15 cellular contexts compared by ENCODE assay signal in the genomic region with DNA sequence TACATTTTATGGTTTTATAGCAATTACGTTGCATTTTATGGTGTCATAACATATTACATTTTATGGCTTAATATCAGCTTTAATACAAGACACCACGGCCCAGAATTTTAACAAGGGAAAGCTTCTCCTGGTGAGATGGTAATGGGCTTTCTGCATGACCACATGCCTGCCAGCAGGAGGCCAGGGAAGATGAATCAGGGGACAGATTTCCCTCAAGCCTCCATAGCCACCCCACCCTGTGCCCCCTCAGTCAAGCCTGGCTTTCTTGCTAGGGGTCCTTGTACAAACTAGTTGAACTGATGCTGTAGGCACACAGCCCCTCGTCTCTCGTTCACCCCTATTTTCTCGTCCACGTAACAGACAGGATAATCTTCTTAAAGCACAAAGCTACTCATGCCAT. TPM values are rescaled to one million over a fixed set of nuclear protein-coding genes. Genes with fewer than 3 reads are reported as not detected.
DNase-seq lines count a peak whose midpoint lies in the region; ATAC-seq and TF ChIP-seq lines count a peak whose summit lies in the region.
"Had no signal": no experiment of that assay in that cellular context is flagged by ENCODE, and none has a peak within 500 bp of the region (broad histone marks: within the 10 kb centered on the region; RNA-seq: fewer than 3 reads in every experiment).

No MANE protein-coding gene starts in this region.

- H3K9me3 Mint-ChIP-seq in endothelial cell (ENCODE audit: unreplicated experiment) (no peaks in the 10 kb centered on the region), progenitor cell of endocrine pancreas (ENCODE audit: low read depth) (no peaks in the 10 kb centered on the region)

- ATAC-seq in T-helper 17 cell, result no peak
- ATAC-seq: left lobe of liver had no signal

- peaks cover 10% of the 10 kb centered on the region for H3K27me3 Mint-ChIP-seq in endothelial cell (ENCODE audit: unreplicated experiment)
- peaks cover 18% of the 10 kb centered on the region for H3K27me3 Mint-ChIP-seq in progenitor cell of endocrine pancreas
- H3K27me3 Mint-ChIP-seq in T-helper 17 cell, result no peaks in the 10 kb centered on the region

- H3K4me3 ChIP-seq in NB4 (ENCODE audit: low read depth, low read length), result no peak overlapping the region
- H3K4me3 ChIP-seq: tibial nerve had no signal

- H3K4me1 Mint-ChIP-seq in endothelial cell (ENCODE audit: unreplicated experiment), result peaks cover 19% of the 10 kb centered on the region
- peaks cover 12% of the 10 kb centered on the region for H3K4me1 Mint-ChIP-seq in progenitor cell of endocrine pancreas (ENCODE audit: low read depth)
- H3K4me1 Mint-ChIP-seq in T-helper 17 cell, result no peaks in the 10 kb centered on the region

- peaks cover 5% of the 10 kb centered on the region for H3K36me3 Mint-ChIP-seq in endothelial cell (ENCODE audit: low read depth, unreplicated experiment)
- no peaks in the 10 kb centered on the region for H3K36me3 Mint-ChIP-seq in progenitor cell of endocrine pancreas (ENCODE audit: insufficient read depth)
- H3K36me3 Mint-ChIP-seq in T-helper 17 cell (ENCODE audit: low read depth), result no peaks in the 10 kb centered on the region

- peak; percentile 16 for DNase-seq in NCI-H146 (lab: John Stamatoyannopoulos, UW)
- DNase-seq in NCI-H146 treated with DMSO at 0.1 percent for 48 hours (lab: John Stamatoyannopoulos, UW; ENCODE audit: unreplicated experiment), result no peak
- no peak for DNase-seq in NB4 (ENCODE audit: low read depth)
- peak; percentile 35 for DNase-seq in endothelial cell (ENCODE audit: low spot score)
- no peak for DNase-seq in progenitor cell of endocrine pancreas (ENCODE audit: low spot score, unreplicated experiment)
- no peak for DNase-seq in OCI-M1 (lab: John Stamatoyannopoulos, UW)
- no peak for DNase-seq in SKM-1 (lab: John Stamatoyannopoulos, UW; ENCODE audit: unreplicated experiment)
- no peak for DNase-seq in T-helper 17 cell
- DNase-seq: cortex of kidney, foreskin fibroblast, MM.1S, NCI-H446 treated with DMSO at 0.1 percent for 48 hours had no signal

- peak; percentile 23 for TF ChIP-seq CTCF in NB4 (IDR thresholded peaks at IDR 0.05; ENCODE audit: low read depth, low read length)
- TF ChIP-seq CTCF in endothelial cell (IDR thresholded peaks at IDR 0.05; ENCODE audit: unreplicated experiment), result peak; percentile 59
- peak; percentile 62 for TF ChIP-seq CTCF in progenitor cell of endocrine pancreas (IDR thresholded peaks at IDR 0.05; ENCODE audit: unreplicated experiment)

- H3K27ac Mint-ChIP-seq in endothelial cell (ENCODE audit: unreplicated experiment) (no peak overlapping the region), progenitor cell of endocrine pancreas (no peak overlapping the region), T-helper 17 cell (no peak overlapping the region)

- no peak for TF ChIP-seq POLR2A in NB4 (IDR thresholded peaks at IDR 0.05; ENCODE audit: extremely low read depth, insufficient read length)

- no peaks in the 10 kb centered on the region for H3K9me3 ChIP-seq in T-helper 17 cell (ENCODE audit: control insufficient read depth, low read length, poor library complexity, severe bottlenecking)
- H3K9me3 ChIP-seq: neutrophil had no signal

- H3K4me3 Mint-ChIP-seq in endothelial cell (ENCODE audit: unreplicated experiment) (no peak overlapping the region), progenitor cell of endocrine pancreas (ENCODE audit: low read depth) (no peak overlapping the region), T-helper 17 cell (no peak overlapping the region)

RNA-seq across cellular contexts. Expression of a gene that starts 56.6 kb away (rescaled TPM):
- 2.7 TPM for total RNA-seq in endothelial cell (ENCODE audit: unreplicated experiment)
- 37.9 and 38.7 TPM in 2 replicates for total RNA-seq in progenitor cell of endocrine pancreas
- not detected for total RNA-seq in T-helper 17 cell

Comparison
In these comparisons a context has a peak if more than half of its experiments do, and no peak if none do; other contexts are left out.
1. DNase-seq: peak in NCI-H146 (single experiment) and endothelial cell (single experiment); none in NCI-H146 treated with DMSO at 0.1 percent for 48 hours (single experiment), NB4 (single experiment), progenitor cell of endocrine pancreas (single experiment), OCI-M1 (single experiment), SKM-1 (single experiment) and T-helper 17 cell (0 of 3).
2. RNA of a gene that starts 56.6 kb away (total RNA-seq): 37.9 to 38.7 TPM in progenitor cell of endocrine pancreas; 2.7 TPM in endothelial cell (single experiment) and not detected in T-helper 17 cell; every median in the first group is over 10 times any median in the second.
3. Peak in every context shown above with its lines, with median percentiles within 50 percentile points of each other: CTCF ChIP-seq.